In genomic region chr10:31808258-31809218, GRCh38 we compare ENCODE assay signal across 8 cellular contexts.
DNase-seq lines count a peak whose midpoint lies in the region; ATAC-seq, FAIRE-seq and TF ChIP-seq lines count a peak whose summit lies in the region.

No MANE protein-coding gene starts in this region.

- H3K27me3 ChIP-seq in DOHH2 (ENCODE audit: control insufficient read depth, low read length) (no peaks in the 10 kb centered on the region), bronchial epithelial cell (ENCODE audit: control insufficient read depth, insufficient read depth, low read length) (no peaks in the 10 kb centered on the region), kidney epithelial cell (ENCODE audit: control insufficient read depth, insufficient read depth, low read length) (no peaks in the 10 kb centered on the region)

- no peaks in the 10 kb centered on the region for H3K9me2 ChIP-seq in DOHH2 (replicated peaks; ENCODE audit: control insufficient read depth, low read length)

- no peaks in the 10 kb centered on the region for H4K20me1 ChIP-seq in DOHH2 (ENCODE audit: control insufficient read depth, insufficient read depth, low read depth, low read length)

- H3K36me3 ChIP-seq in DOHH2 (ENCODE audit: control insufficient read depth, low read length), result 0 out of 2 replicates have a peak, but pooled peaks cover 4% of the 10 kb centered on the region
- H3K36me3 ChIP-seq in bronchial epithelial cell (ENCODE audit: control insufficient read depth, insufficient read depth, low read length), result no peaks in the 10 kb centered on the region
- peaks cover 3% of the 10 kb centered on the region for H3K36me3 ChIP-seq in kidney epithelial cell (ENCODE audit: control insufficient read depth, insufficient read depth, low read length)

- H3K4me3 ChIP-seq in DOHH2 (ENCODE audit: low read length), result no peak overlapping the region
- H3K4me3 ChIP-seq in bronchial epithelial cell (ENCODE audit: low read depth, low read length), result no peak overlapping the region
- H3K4me3 ChIP-seq in kidney epithelial cell (ENCODE audit: low read depth, low read length), result no peak overlapping the region

- TF ChIP-seq CTCF in 22Rv1 (IDR thresholded peaks at IDR 0.05) (peak; percentile 71), DOHH2 (IDR thresholded peaks at IDR 0.05; ENCODE audit: low read depth, low read length, poor library complexity, severe bottlenecking) (peak; percentile 49), bronchial epithelial cell (IDR thresholded peaks at IDR 0.05; ENCODE audit: insufficient read depth, low read length, severe bottlenecking) (peak; percentile 20), kidney epithelial cell (IDR thresholded peaks at IDR 0.05; ENCODE audit: insufficient read depth, low read length, poor library complexity, severe bottlenecking) (peak; percentile 14)

- H3K4me2 ChIP-seq in DOHH2 (ENCODE audit: low read length), result peak overlapping the region; percentile 49

- DNase-seq in RKO (ENCODE audit: low spot score) (peak; percentile 84), bronchial epithelial cell (ENCODE audit: low read depth) (peak; percentile 50), kidney epithelial cell (ENCODE audit: low read depth) (no peak), mesenteric fat pad (ENCODE audit: low spot score) (no peak)
- DNase-seq in stimulated activated CD4-positive, alpha-beta T cell treated with anti-CD3 and anti-CD28 coated beads, Interleukin-2, amount 100 ng/mL, for 4 hours (ENCODE audit: low read depth), result peak; percentile 0

- no peaks in the 10 kb centered on the region for H3F3A ChIP-seq in DOHH2 (ENCODE audit: control insufficient read depth, insufficient read depth)

- peaks cover 5% of the 10 kb centered on the region for H3K4me1 ChIP-seq in DOHH2 (ENCODE audit: control insufficient read depth, low read length)

- no peaks in the 10 kb centered on the region for H3K9me3 ChIP-seq in DOHH2 (ENCODE audit: control insufficient read depth, insufficient read depth, low read length)

- peak; percentile 48 for ATAC-seq in HG02884 (IDR thresholded peaks at IDR 0.05; ENCODE audit: unreplicated experiment)

- H3K27ac ChIP-seq in 22Rv1 (no peak overlapping the region), DOHH2 (ENCODE audit: low read depth, low read length) (no peak overlapping the region)

- no peak for FAIRE-seq in bronchial epithelial cell (lab: Jason Lieb, UNC)

- H3K79me2 ChIP-seq in DOHH2 (ENCODE audit: control insufficient read depth, low read length), result no peaks in the 10 kb centered on the region

Comparison
In these comparisons a context has a peak if more than half of its experiments do, and no peak if none do; other contexts are left out.
1. CTCF ChIP-seq: peak in every context shown above with its lines; median percentile 71 in 22Rv1; 49 in DOHH2; 20 in bronchial epithelial cell; 14 in kidney epithelial cell.
2. DNase-seq: peak in RKO (single experiment), bronchial epithelial cell (single experiment) and stimulated activated CD4-positive, alpha-beta T cell treated with anti-CD3 and anti-CD28 coated beads, Interleukin-2, amount 100 ng/mL, for 4 hours (single experiment); none in kidney epithelial cell (single experiment) and mesenteric fat pad (single experiment).